In genomic region chr10:35236739-35237138, GRCh38 we compare ENCODE assay signal across 12 cellular contexts.
A peak's percentile ranks its signal among the peaks of the same experiment; 100 is the strongest.
DNase-seq lines count a peak whose midpoint lies in the region; ATAC-seq, FAIRE-seq and TF ChIP-seq lines count a peak whose summit lies in the region.
"Had no signal": no experiment of that assay in that cellular context is flagged by ENCODE, and none has a peak within 500 bp of the region (broad histone marks: within the 10 kb centered on the region; RNA-seq: fewer than 3 reads in every experiment).

No MANE protein-coding gene starts in this region.

- H3K27ac Mint-ChIP-seq in brain: no peak overlapping the region
- H3K27ac Mint-ChIP-seq: activated naive CD8-positive, alpha-beta T cell treated with anti-CD3 and anti-CD28 coated beads for 36 hours had no signal

- H3K4me1 Mint-ChIP-seq in brain: peaks cover 8% of the 10 kb centered on the region
- H3K4me1 Mint-ChIP-seq: activated naive CD8-positive, alpha-beta T cell treated with anti-CD3 and anti-CD28 coated beads for 36 hours had no signal

- peak; percentile 55 for TF ChIP-seq CTCF in LNCAP (IDR thresholded peaks at IDR 0.05)
- peak; percentile 41 to 70 for TF ChIP-seq CTCF in brain (conservative IDR thresholded peaks at IDR 0.05)

- no peaks in the 10 kb centered on the region for H3K36me3 Mint-ChIP-seq in brain
- H3K36me3 Mint-ChIP-seq: activated naive CD8-positive, alpha-beta T cell treated with anti-CD3 and anti-CD28 coated beads for 36 hours had no signal

- peaks cover 0 to 4% (median 0%) of the 10 kb centered on the region in 5 experiments for H3K9me3 Mint-ChIP-seq in brain
- H3K9me3 Mint-ChIP-seq: activated naive CD8-positive, alpha-beta T cell treated with anti-CD3 and anti-CD28 coated beads for 36 hours had no signal

- peak; percentile 56 for DNase-seq in myocyte (ENCODE audit: low read depth)
- DNase-seq in activated T-cell treated with anti-CD3 and anti-CD28 coated beads for 4 hours: no peak
- no peak for DNase-seq in NCI-H748 treated with DMSO at 0.1 percent for 48 hours (lab: John Stamatoyannopoulos, UW)
- DNase-seq: activated CD4-positive, CD25-positive, alpha-beta regulatory T cell treated with anti-CD3 and anti-CD28 coated beads, Interleukin-2, amount 50 U/mL, for 72 hours; activated naive CD8-positive, alpha-beta T cell treated with anti-CD3 and anti-CD28 coated beads for 36 hours; foreskin melanocyte; upper lobe of left lung had no signal

- ATAC-seq in GM21786 (IDR thresholded peaks at IDR 0.05; ENCODE audit: unreplicated experiment) (no peak), GM19324 (IDR thresholded peaks at IDR 0.05; ENCODE audit: low FRiP score, unreplicated experiment) (no peak)

- H3K4me3 Mint-ChIP-seq in brain: no peak overlapping the region
- H3K4me3 Mint-ChIP-seq: activated naive CD8-positive, alpha-beta T cell treated with anti-CD3 and anti-CD28 coated beads for 36 hours had no signal

- no peaks in the 10 kb centered on the region for H3K27me3 Mint-ChIP-seq in brain
- H3K27me3 Mint-ChIP-seq: activated naive CD8-positive, alpha-beta T cell treated with anti-CD3 and anti-CD28 coated beads for 36 hours had no signal

- peak; percentile 63 for FAIRE-seq in G401.6 (lab: Jason Lieb, UNC)
